In genomic region chr19:1862424-1863307, GRCh38 we compare ENCODE assay signal across 8 cellular contexts. TPM values are rescaled to one million over a fixed set of nuclear protein-coding genes. Genes with fewer than 3 reads are reported as not detected.
DNase-seq lines count a peak whose midpoint lies in the region; ATAC-seq and TF ChIP-seq lines count a peak whose summit lies in the region.

No MANE protein-coding gene starts in this region.

- TF ChIP-seq CTCF in heart left ventricle (IDR thresholded peaks at IDR 0.05), result no peak
- TF ChIP-seq CTCF in nephron (IDR thresholded peaks at IDR 0.05; ENCODE audit: unreplicated experiment in 3 of 3), result no peak

- H3K36me3 ChIP-seq in heart left ventricle, result no peaks in the 10 kb centered on the region

- H3K4me3 Mint-ChIP-seq in nephron, result peak overlapping the region; percentile 85 to 91 (median 88)

- peak overlapping the region in 11 of 12 donors; percentile 57 to 89 (median 79) for H3K27ac ChIP-seq in heart left ventricle

- peak overlapping the region; percentile 7 to 69 (median 32) for H3K27ac Mint-ChIP-seq in nephron

- H3K27me3 Mint-ChIP-seq in nephron (ENCODE audit: low read depth), result peaks cover 10% of the 10 kb centered on the region

- WGBS in heart left ventricle, 4 donors, result 0 to 9% (median 2%) methylated on average over 24 to 106 of the region's 106 CpGs

- no peaks in the 10 kb centered on the region for H3K36me3 Mint-ChIP-seq in nephron (ENCODE audit: low read depth)

- peaks cover 1 to 62% (median 40%) of the 10 kb centered on the region in 12 donors for H3K4me1 ChIP-seq in heart left ventricle

- no peaks in the 10 kb centered on the region for H3K9me3 ChIP-seq in heart left ventricle

- no peaks in the 10 kb centered on the region for H3K9me3 Mint-ChIP-seq in nephron

- intact Hi-C loops in heart left ventricle (cut with DNase I), result loop anchor here in 1 of 10 donors (10.0 kb wide), 1 partner anchor 202 kb away; no protein-coding TSS in a partner anchor
- intact Hi-C loops in Right ventricle myocardium inferior (cut with DNase I), result no loop called here
- intact Hi-C loops in posterior cingulate gyrus (cut with DNase I), result no loop called here

- DNase-seq in heart left ventricle, result peak in 4 of 5 donors; percentile 42 to 74 (median 57)
- DNase-seq in Right ventricle myocardium inferior (ENCODE audit: missing footprints), result no peak
- DNase-seq in HUDEP-2 (lab: John Stamatoyannopoulos, UW; ENCODE audit: unreplicated experiment in 76 of 76), result peak in 50 of 76 experiments; percentile 21 to 87 (median 58)
- DNase-seq in activated CD4-positive, CD25-positive, alpha-beta regulatory T cell treated with anti-CD3 and anti-CD28 coated beads, Interleukin-2, amount 50 U/mL, for 16 hours (ENCODE audit: low read depth, low spot score), result peak; percentile 26
- peak; percentile 54 for DNase-seq in effector CD8-positive, alpha-beta T cell (lab: John Stamatoyannopoulos, UW)
- DNase-seq in posterior cingulate gyrus, result no peak

- ATAC-seq in heart left ventricle, result no peak
- ATAC-seq in Right ventricle myocardium inferior, result no peak
- ATAC-seq in GM21529 (IDR thresholded peaks at IDR 0.05; ENCODE audit: unreplicated experiment), result no peak

- H3K4me1 Mint-ChIP-seq in nephron, result peaks cover 20% of the 10 kb centered on the region

- no peaks in the 10 kb centered on the region for H3K27me3 ChIP-seq in heart left ventricle

- TF ChIP-seq POLR2A in heart left ventricle (IDR thresholded peaks at IDR 0.05), result no peak

- peak overlapping the region; percentile 50 to 99 (median 70) for H3K4me3 ChIP-seq in heart left ventricle

RNA-seq across cellular contexts. Expression of gene KLF16, which starts 0.7 kb away (rescaled TPM):
- total RNA-seq in heart left ventricle, result 10 to 100 TPM in 4 of 9 donors, 1 to 10 TPM in 5; 2.9 to 19.7 (median 9.2) TPM
- polyA plus RNA-seq in heart left ventricle, result 10 to 100 TPM in 1 of 2 donors, 1 to 10 TPM in 1; 3.5 to 10.2 TPM
- total RNA-seq in Right ventricle myocardium inferior, result 11.0 TPM

RNA-seq across cellular contexts. Expression of gene REXO1, which starts 14.4 kb away (rescaled TPM):
- total RNA-seq in heart left ventricle (10 to 100 TPM; 13.2 to 22.4 (median 16.5) TPM), Right ventricle myocardium inferior (17.8 TPM)
- 10 to 100 TPM; 16.3 to 16.4 TPM for polyA plus RNA-seq in heart left ventricle

RNA-seq across cellular contexts. Expression of gene ABHD17A, which starts 22.6 kb away (rescaled TPM):
- 100 to 1,000 TPM in 2 of 9 donors, 10 to 100 TPM in 7; 48.5 to 121 (median 52.0) TPM for total RNA-seq in heart left ventricle
- 100 to 1,000 TPM in 1 of 2 donors, 10 to 100 TPM in 1; 64.1 to 116 TPM for polyA plus RNA-seq in heart left ventricle
- 61.5 TPM for total RNA-seq in Right ventricle myocardium inferior

RNA-seq across cellular contexts. Expression of gene ADAT3, which starts 42.5 kb away (rescaled TPM):
- total RNA-seq in heart left ventricle (1 to 10 TPM; 1.2 to 5.1 (median 1.9) TPM), Right ventricle myocardium inferior (1.6 TPM)
- 1 to 10 TPM; 1.6 to 3.1 TPM for polyA plus RNA-seq in heart left ventricle

RNA-seq across cellular contexts. Expression of gene SCAMP4, which starts 42.5 kb away (rescaled TPM):
- 10 to 100 TPM; 13.5 to 38.8 (median 19.1) TPM for total RNA-seq in heart left ventricle
- 10 to 100 TPM; 15.4 to 28.3 TPM for polyA plus RNA-seq in heart left ventricle
- 17.9 TPM for total RNA-seq in Right ventricle myocardium inferior

Comparison
In these comparisons a context has a peak if more than half of its experiments do, and no peak if none do; other contexts are left out.
1. DNase-seq: peak in heart left ventricle (4 of 5), HUDEP-2 (50 of 76), activated CD4-positive, CD25-positive, alpha-beta regulatory T cell treated with anti-CD3 and anti-CD28 coated beads, Interleukin-2, amount 50 U/mL, for 16 hours (single experiment) and effector CD8-positive, alpha-beta T cell (single experiment); none in Right ventricle myocardium inferior (single experiment) and posterior cingulate gyrus (0 of 10).